In the genomic region with DNA sequence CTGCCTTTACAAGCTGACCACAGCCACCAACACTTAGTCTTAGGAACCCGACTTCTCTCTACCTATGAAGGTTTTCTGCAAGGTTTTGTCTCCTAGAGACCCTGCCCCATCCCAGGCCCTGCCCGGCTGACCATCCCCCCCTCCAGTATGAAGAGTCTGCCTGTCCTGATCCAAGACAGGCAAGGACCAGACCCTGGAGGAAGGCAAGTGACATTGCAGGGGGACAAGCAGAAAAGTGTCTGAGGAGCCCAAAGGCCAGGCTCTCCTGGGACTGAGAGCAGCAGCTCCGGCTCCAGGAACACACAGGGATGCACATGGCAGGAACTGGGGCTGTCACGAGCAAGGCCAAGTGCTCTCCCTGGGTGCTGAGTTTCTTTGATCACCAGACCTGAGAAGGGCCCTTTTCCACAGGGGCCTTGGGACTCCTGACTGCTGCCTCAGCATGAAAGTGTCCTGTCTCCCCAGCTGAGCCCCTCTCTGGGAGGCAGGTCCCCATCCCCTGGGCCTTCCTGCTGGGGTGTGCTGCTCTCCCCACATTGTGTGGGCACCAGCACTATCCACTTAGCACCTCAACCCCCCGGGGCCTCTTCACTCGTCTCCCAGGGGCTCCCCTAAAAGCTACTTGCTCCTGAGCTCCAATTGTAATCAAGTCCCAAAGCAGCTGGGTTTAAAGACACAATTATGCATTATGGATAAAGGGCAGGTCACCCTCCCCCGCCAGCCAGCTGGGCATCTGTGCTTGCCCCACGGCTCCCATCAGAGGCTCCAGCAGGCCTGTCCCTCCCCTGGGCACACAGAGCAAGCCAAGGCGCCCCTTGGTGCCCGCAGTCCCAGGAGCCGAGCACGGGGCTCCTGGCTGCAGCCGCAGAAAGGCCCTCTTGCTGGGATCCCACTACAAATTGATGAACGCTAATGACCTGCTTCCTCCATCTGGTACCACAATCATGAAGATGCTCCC, we compare ENCODE assay signal across 1 cellular context.
TF ChIP-seq lines count a peak whose summit lies in the region.

No MANE protein-coding gene starts in this region.

TF ChIP-seq in HepG2, 621 proteins besides CTCF, POLR2A, EP300 and RAD21:
- TF ChIP-seq ZNF687 (CRISPR knock-in tag; IDR thresholded peaks at IDR 0.05) (peak; percentile 30), ATF7 (IDR thresholded peaks at IDR 0.05) (no peak), ATF7 (CRISPR knock-in tag; IDR thresholded peaks at IDR 0.05) (no peak)
